ENCODE assay signal across 17 cellular contexts in genomic region chr7:157412491-157413180, GRCh38.
DNase-seq lines count a peak whose midpoint lies in the region; ATAC-seq and TF ChIP-seq lines count a peak whose summit lies in the region.
"Had no signal": no experiment of that assay in that cellular context is flagged by ENCODE, and none has a peak within 500 bp of the region (broad histone marks: within the 10 kb centered on the region; RNA-seq: fewer than 3 reads in every experiment).

No MANE protein-coding gene starts in this region.

- peaks cover 31% of the 10 kb centered on the region for H3K36me3 Mint-ChIP-seq in activated CD4-positive, alpha-beta memory T cell treated with anti-CD3 and anti-CD28 coated beads, Interleukin-2, amount 10 ng/mL, durations not matched to agents 7 days and 5 days (ENCODE audit: low read depth)
- H3K36me3 Mint-ChIP-seq in activated CD4-positive, alpha-beta memory T cell treated with anti-CD3 and anti-CD28 coated beads for 36 hours = peaks cover 34% of the 10 kb centered on the region
- peaks cover 15% of the 10 kb centered on the region for H3K36me3 Mint-ChIP-seq in chondrocyte (ENCODE audit: low read depth)
- H3K36me3 Mint-ChIP-seq in activated naive CD8-positive, alpha-beta T cell treated with anti-CD3 and anti-CD28 coated beads for 36 hours = peaks cover 6% of the 10 kb centered on the region
- H3K36me3 Mint-ChIP-seq: activated naive CD8-positive, alpha-beta T cell treated with anti-CD3 and anti-CD28 coated beads, Interleukin-2, amount 10 ng/mL, durations not matched to agents 7 days and 5 days had no signal

- H3K9me3 Mint-ChIP-seq in activated CD4-positive, alpha-beta memory T cell treated with anti-CD3 and anti-CD28 coated beads, Interleukin-2, amount 10 ng/mL, durations not matched to agents 7 days and 5 days = no peaks in the 10 kb centered on the region
- no peaks in the 10 kb centered on the region for H3K9me3 Mint-ChIP-seq in activated CD4-positive, alpha-beta memory T cell treated with anti-CD3 and anti-CD28 coated beads for 36 hours
- no peaks in the 10 kb centered on the region for H3K9me3 Mint-ChIP-seq in chondrocyte (ENCODE audit: low read depth)
- no peaks in the 10 kb centered on the region for H3K9me3 Mint-ChIP-seq in activated naive CD8-positive, alpha-beta T cell treated with anti-CD3 and anti-CD28 coated beads for 36 hours
- H3K9me3 Mint-ChIP-seq: activated naive CD8-positive, alpha-beta T cell treated with anti-CD3 and anti-CD28 coated beads, Interleukin-2, amount 10 ng/mL, durations not matched to agents 7 days and 5 days; naive thymus-derived CD4-positive, alpha-beta T cell; type B pancreatic cell had no signal

- H3K4me1 Mint-ChIP-seq in activated CD4-positive, alpha-beta memory T cell treated with anti-CD3 and anti-CD28 coated beads, Interleukin-2, amount 10 ng/mL, durations not matched to agents 7 days and 5 days = peaks cover 28% of the 10 kb centered on the region
- peaks cover 22% of the 10 kb centered on the region for H3K4me1 Mint-ChIP-seq in activated CD4-positive, alpha-beta memory T cell treated with anti-CD3 and anti-CD28 coated beads for 36 hours (ENCODE audit: low read depth)
- no peaks in the 10 kb centered on the region for H3K4me1 Mint-ChIP-seq in chondrocyte (ENCODE audit: low read depth)
- no peaks in the 10 kb centered on the region for H3K4me1 Mint-ChIP-seq in activated naive CD8-positive, alpha-beta T cell treated with anti-CD3 and anti-CD28 coated beads for 36 hours
- H3K4me1 Mint-ChIP-seq: activated naive CD8-positive, alpha-beta T cell treated with anti-CD3 and anti-CD28 coated beads, Interleukin-2, amount 10 ng/mL, durations not matched to agents 7 days and 5 days; B cell had no signal

- H3K27me3 Mint-ChIP-seq in activated CD4-positive, alpha-beta memory T cell treated with anti-CD3 and anti-CD28 coated beads, Interleukin-2, amount 10 ng/mL, durations not matched to agents 7 days and 5 days = no peaks in the 10 kb centered on the region
- H3K27me3 Mint-ChIP-seq in activated CD4-positive, alpha-beta memory T cell treated with anti-CD3 and anti-CD28 coated beads for 36 hours = no peaks in the 10 kb centered on the region
- no peaks in the 10 kb centered on the region for H3K27me3 Mint-ChIP-seq in chondrocyte (ENCODE audit: low read depth)
- H3K27me3 Mint-ChIP-seq in activated naive CD8-positive, alpha-beta T cell treated with anti-CD3 and anti-CD28 coated beads for 36 hours = no peaks in the 10 kb centered on the region
- H3K27me3 Mint-ChIP-seq: activated naive CD8-positive, alpha-beta T cell treated with anti-CD3 and anti-CD28 coated beads, Interleukin-2, amount 10 ng/mL, durations not matched to agents 7 days and 5 days; B cell; naive thymus-derived CD4-positive, alpha-beta T cell; type B pancreatic cell had no signal

- no peaks in the 10 kb centered on the region for H3K79me2 ChIP-seq in osteoblast (ENCODE audit: insufficient read depth, low read length)

- no peak for ATAC-seq in GM19397 (IDR thresholded peaks at IDR 0.05; ENCODE audit: unreplicated experiment)

- TF ChIP-seq CTCF in chondrocyte (IDR thresholded peaks at IDR 0.05) (no peak), osteoblast (IDR thresholded peaks at IDR 0.05; ENCODE audit: extremely low read depth, low read depth, low read length) (no peak)

- DNase-seq in activated CD4-positive, alpha-beta memory T cell treated with anti-CD3 and anti-CD28 coated beads, Interleukin-2, amount 10 ng/mL, durations not matched to agents 7 days and 5 days = no peak
- DNase-seq in activated CD4-positive, alpha-beta memory T cell treated with anti-CD3 and anti-CD28 coated beads for 36 hours = no peak
- no peak for DNase-seq in Jurkat, Clone E6-1 (ENCODE audit: low read depth, low spot score)
- peak; percentile 77 for DNase-seq in chondrocyte (ENCODE audit: low spot score)
- peak; percentile 74 for DNase-seq in osteoblast (ENCODE audit: insufficient read length, low spot score, missing footprints)
- DNase-seq in activated naive CD8-positive, alpha-beta T cell treated with anti-CD3 and anti-CD28 coated beads for 36 hours = no peak
- no peak for DNase-seq in head of caudate nucleus
- DNase-seq: activated naive CD8-positive, alpha-beta T cell treated with anti-CD3 and anti-CD28 coated beads, Interleukin-2, amount 10 ng/mL, durations not matched to agents 7 days and 5 days; COR-L47; DND-41; NCI-H1436 treated with DMSO at 0.1 percent for 48 hours; NCI-H526; retina had no signal

- H2AFZ ChIP-seq in osteoblast (ENCODE audit: low read length) = no peak overlapping the region

- intact Hi-C loops in activated CD4-positive, alpha-beta memory T cell treated with anti-CD3 and anti-CD28 coated beads for 36 hours (cut with micrococcal nuclease) = loop anchor here (1.0 to 2.0 kb wide), 3 partner anchors 78 to 415 kb away; no protein-coding TSS in a partner anchor
- intact Hi-C loops in head of caudate nucleus (cut with DNase I) = no loop called here

- H3K27ac ChIP-seq in osteoblast (ENCODE audit: low read depth, low read length) = peak overlapping the region; percentile 43

- POLR2A ChIA-PET in activated CD4-positive, alpha-beta memory T cell treated with anti-CD3 and anti-CD28 coated beads, Interleukin-2, amount 10 ng/mL, durations not matched to agents 7 days and 5 days (lab: Charles Lee) = no interaction called here
- POLR2A ChIA-PET in activated CD4-positive, alpha-beta memory T cell treated with anti-CD3 and anti-CD28 coated beads for 36 hours (lab: Charles Lee) = no interaction called here

- H3K36me3 ChIP-seq in osteoblast (ENCODE audit: insufficient read depth, low read length) = peaks cover 10% of the 10 kb centered on the region

- peak overlapping the region; percentile 57 for H3K4me2 ChIP-seq in osteoblast (ENCODE audit: insufficient read depth, low read length)

- H3K4me3 Mint-ChIP-seq in activated CD4-positive, alpha-beta memory T cell treated with anti-CD3 and anti-CD28 coated beads, Interleukin-2, amount 10 ng/mL, durations not matched to agents 7 days and 5 days = no peak overlapping the region
- H3K4me3 Mint-ChIP-seq in activated CD4-positive, alpha-beta memory T cell treated with anti-CD3 and anti-CD28 coated beads for 36 hours = no peak overlapping the region
- no peak overlapping the region for H3K4me3 Mint-ChIP-seq in chondrocyte (ENCODE audit: unreplicated experiment)
- H3K4me3 Mint-ChIP-seq in activated naive CD8-positive, alpha-beta T cell treated with anti-CD3 and anti-CD28 coated beads for 36 hours = no peak overlapping the region
- H3K4me3 Mint-ChIP-seq: activated naive CD8-positive, alpha-beta T cell treated with anti-CD3 and anti-CD28 coated beads, Interleukin-2, amount 10 ng/mL, durations not matched to agents 7 days and 5 days; B cell; naive thymus-derived CD4-positive, alpha-beta T cell; type B pancreatic cell had no signal

- H3K4me3 ChIP-seq in Jurkat, Clone E6-1 (ENCODE audit: low read length) = peak overlapping the region; percentile 37
- H3K4me3 ChIP-seq in osteoblast (ENCODE audit: insufficient read depth, low read length) = no peak overlapping the region

- H3K9me3 ChIP-seq in osteoblast (ENCODE audit: low read depth, low read length) = no peaks in the 10 kb centered on the region

- H3K4me1 ChIP-seq in osteoblast (ENCODE audit: insufficient read depth, low read length) = peaks cover 12% of the 10 kb centered on the region

- peaks cover 11% of the 10 kb centered on the region for H4K20me1 ChIP-seq in osteoblast (ENCODE audit: insufficient read depth, low read length)

- H3K27me3 ChIP-seq in osteoblast (ENCODE audit: insufficient read depth, low read length) = no peaks in the 10 kb centered on the region

- peak overlapping the region; percentile 94 for H3K27ac Mint-ChIP-seq in activated CD4-positive, alpha-beta memory T cell treated with anti-CD3 and anti-CD28 coated beads, Interleukin-2, amount 10 ng/mL, durations not matched to agents 7 days and 5 days
- H3K27ac Mint-ChIP-seq in activated CD4-positive, alpha-beta memory T cell treated with anti-CD3 and anti-CD28 coated beads for 36 hours = no peak overlapping the region
- no peak overlapping the region for H3K27ac Mint-ChIP-seq in chondrocyte (ENCODE audit: unreplicated experiment)
- no peak overlapping the region for H3K27ac Mint-ChIP-seq in activated naive CD8-positive, alpha-beta T cell treated with anti-CD3 and anti-CD28 coated beads for 36 hours
- H3K27ac Mint-ChIP-seq: activated naive CD8-positive, alpha-beta T cell treated with anti-CD3 and anti-CD28 coated beads, Interleukin-2, amount 10 ng/mL, durations not matched to agents 7 days and 5 days; B cell; type B pancreatic cell had no signal

- CTCF ChIA-PET in activated CD4-positive, alpha-beta memory T cell treated with anti-CD3 and anti-CD28 coated beads, Interleukin-2, amount 10 ng/mL, durations not matched to agents 7 days and 5 days (lab: Charles Lee) = no interaction called here
- CTCF ChIA-PET in activated CD4-positive, alpha-beta memory T cell treated with anti-CD3 and anti-CD28 coated beads for 36 hours (lab: Charles Lee) = interaction anchor here (0.8 kb wide), 1 partner anchor 20 kb away, joined by 3 read pairs; no protein-coding TSS in a partner anchor

Comparison
In these comparisons a context has a peak if more than half of its experiments do, and no peak if none do; other contexts are left out.
1. DNase-seq: peak in chondrocyte (single experiment) and osteoblast (single experiment); none in activated CD4-positive, alpha-beta memory T cell treated with anti-CD3 and anti-CD28 coated beads, Interleukin-2, amount 10 ng/mL, durations not matched to agents 7 days and 5 days (single experiment), activated CD4-positive, alpha-beta memory T cell treated with anti-CD3 and anti-CD28 coated beads for 36 hours (single experiment), Jurkat, Clone E6-1 (single experiment), activated naive CD8-positive, alpha-beta T cell treated with anti-CD3 and anti-CD28 coated beads for 36 hours (single experiment) and head of caudate nucleus (0 of 42).